ENCODE assay signal across 13 cellular contexts in genomic region chr1:9326596-9326995, GRCh38. TPM values are rescaled to one million over a fixed set of nuclear protein-coding genes. Genes with fewer than 3 reads are reported as not detected.
A peak's percentile ranks its signal among the peaks of the same experiment; 100 is the strongest.
DNase-seq lines count a peak whose midpoint lies in the region; ATAC-seq, FAIRE-seq and TF ChIP-seq lines count a peak whose summit lies in the region.
"Had no signal": no experiment of that assay in that cellular context is flagged by ENCODE, and none has a peak within 500 bp of the region (broad histone marks: within the 10 kb centered on the region; RNA-seq: fewer than 3 reads in every experiment).

No MANE protein-coding gene starts in this region.

- H3K27ac ChIP-seq in gastroesophageal sphincter = peak overlapping the region; percentile 31 to 88 (median 84)
- peak overlapping the region; percentile 81 for H3K27ac ChIP-seq in rectal smooth muscle tissue (ENCODE audit: low read depth, low read length)
- H3K27ac ChIP-seq: BLaER1 treated with 17β-estradiol and CSF1 and Interleukin-3, amounts not matched to agents 10 nM and 100 nM; cardiac muscle cell had no signal

- H3K4me1 ChIP-seq in gastroesophageal sphincter = peaks cover 5 to 91% (median 65%) of the 10 kb centered on the region in 3 donors
- H3K4me1 ChIP-seq in rectal smooth muscle tissue (ENCODE audit: control insufficient read depth, insufficient read depth, low read length) = peaks cover 37% of the 10 kb centered on the region

- no peaks in the 10 kb centered on the region for H3K36me3 ChIP-seq in gastroesophageal sphincter
- H3K36me3 ChIP-seq in rectal smooth muscle tissue (ENCODE audit: control insufficient read depth, insufficient read depth, low read length) = no peaks in the 10 kb centered on the region
- H3K36me3 ChIP-seq: cardiac muscle cell had no signal

- peak; percentile 85 for DNase-seq in AG08396 (ENCODE audit: low spot score)
- no peak for DNase-seq in T-helper 17 cell
- no peak for DNase-seq in UCSD-AML1 (lab: John Stamatoyannopoulos, UW; ENCODE audit: unreplicated experiment)
- no peak for DNase-seq in frontal cortex (ENCODE audit: low spot score in 2 of 2)
- DNase-seq in NCI-H2081 treated with DMSO at 0.1 percent for 48 hours (lab: John Stamatoyannopoulos, UW) = no peak
- DNase-seq: activated T-cell treated with anti-CD3 and anti-CD28 coated beads, Interleukin-2, amount 50 U/mL, for 24 hours; mesendoderm had no signal

- no peaks in the 10 kb centered on the region for H3K27me3 ChIP-seq in gastroesophageal sphincter
- H3K27me3 ChIP-seq in rectal smooth muscle tissue (ENCODE audit: control insufficient read depth, insufficient read depth, low read length) = no peaks in the 10 kb centered on the region
- H3K27me3 ChIP-seq: BLaER1 treated with 17β-estradiol and CSF1 and Interleukin-3, amounts not matched to agents 10 nM and 100 nM; cardiac muscle cell had no signal

- no peak overlapping the region for H3K4me3 ChIP-seq in gastroesophageal sphincter
- no peak overlapping the region for H3K4me3 ChIP-seq in rectal smooth muscle tissue (ENCODE audit: low read length)
- H3K4me3 ChIP-seq: BLaER1 treated with 17β-estradiol and CSF1 and Interleukin-3, amounts not matched to agents 10 nM and 100 nM; cardiac muscle cell had no signal

- TF ChIP-seq POLR2A in gastroesophageal sphincter (IDR thresholded peaks at IDR 0.05) = peak in 1 of 2 donors; percentile 11

- no peak overlapping the region for H3K4me3 Mint-ChIP-seq in T-helper 17 cell
- H3K4me3 Mint-ChIP-seq: activated T-cell treated with anti-CD3 and anti-CD28 coated beads, Interleukin-2, amount 50 U/mL, for 24 hours had no signal

- WGBS in gastroesophageal sphincter (ENCODE audit: low coverage in 1 of 2), 2 donors = 38% methylated on average over 1 of the region's 9 CpGs; no CpG with 5 or more reads in 1 of the 2 donors

- no peak for TF ChIP-seq CTCF in gastroesophageal sphincter (IDR thresholded peaks at IDR 0.05)

- H3K27me3 Mint-ChIP-seq in T-helper 17 cell = no peaks in the 10 kb centered on the region
- H3K27me3 Mint-ChIP-seq: activated T-cell treated with anti-CD3 and anti-CD28 coated beads, Interleukin-2, amount 50 U/mL, for 24 hours had no signal

- TF ChIP-seq EP300 in gastroesophageal sphincter (IDR thresholded peaks at IDR 0.05) = no peak

- no peak for ATAC-seq in T-helper 17 cell
- ATAC-seq in gastroesophageal sphincter = peak; percentile 54
- ATAC-seq in GM21717 (IDR thresholded peaks at IDR 0.05; ENCODE audit: unreplicated experiment) = no peak

- H3K9ac ChIP-seq in rectal smooth muscle tissue (ENCODE audit: low read length) = no peak overlapping the region

- H3K36me3 Mint-ChIP-seq in T-helper 17 cell (ENCODE audit: low read depth) = no peaks in the 10 kb centered on the region

- H3K9me3 ChIP-seq in T-helper 17 cell (ENCODE audit: control insufficient read depth, low read length, poor library complexity, severe bottlenecking) (no peaks in the 10 kb centered on the region), gastroesophageal sphincter (no peaks in the 10 kb centered on the region)
- H3K9me3 ChIP-seq: BLaER1 treated with 17β-estradiol and CSF1 and Interleukin-3, amounts not matched to agents 10 nM and 100 nM had no signal

- peak overlapping the region; percentile 2 for H3K27ac Mint-ChIP-seq in T-helper 17 cell
- H3K27ac Mint-ChIP-seq: activated T-cell treated with anti-CD3 and anti-CD28 coated beads, Interleukin-2, amount 50 U/mL, for 24 hours had no signal

- FAIRE-seq in frontal cortex (lab: Jason Lieb, UNC) = no peak
- FAIRE-seq: TTC549 had no signal

- peaks cover 8% of the 10 kb centered on the region for H3K4me1 Mint-ChIP-seq in T-helper 17 cell

RNA-seq across cellular contexts. Expression of gene SPSB1, which starts 33.9 kb away (rescaled TPM):
- 1 to 10 TPM; 7.7 to 9.2 TPM for total RNA-seq in T-helper 17 cell
- total RNA-seq in gastroesophageal sphincter = 100 to 1,000 TPM in 2 of 4 donors, 10 to 100 TPM in 2; 56.3 to 111 (median 99.5) TPM
- total RNA-seq in frontal cortex = 2.9 TPM

Comparison
In these comparisons a context has a peak if more than half of its experiments do, and no peak if none do; other contexts are left out.
1. RNA of gene SPSB1, which starts 33.9 kb away (total RNA-seq): 56.3 to 111 TPM in gastroesophageal sphincter; 7.7 to 9.2 TPM in T-helper 17 cell and 2.9 TPM in frontal cortex (single experiment); every median in the first group is over 4 times any median in the second.